In genomic region chr12:71321130-71321529, GRCh38 we compare ENCODE assay signal across 27 cellular contexts.
"Had no signal": no experiment of that assay in that cellular context is flagged by ENCODE, and none has a peak within 500 bp of the region (broad histone marks: within the 10 kb centered on the region; RNA-seq: fewer than 3 reads in every experiment).

No MANE protein-coding gene starts in this region.

- H3K4me1 ChIP-seq: colonic mucosa, esophagus muscularis mucosa, foreskin keratinocyte, gastrocnemius medialis, gastroesophageal sphincter, heart left ventricle, heart right ventricle had no signal

- H3K9me3 ChIP-seq: colonic mucosa had no signal

- ATAC-seq: effector memory CD8-positive, alpha-beta T cell; esophagus mucosa; foreskin keratinocyte; gastrocnemius medialis; gastroesophageal sphincter; heart left ventricle; heart right ventricle had no signal

- H2AFZ ChIP-seq: hepatocyte had no signal

- DNase-seq: colonic mucosa; cortex of kidney; dermis blood vessel endothelial cell; dorsolateral prefrontal cortex; effector CD4-positive, alpha-beta T cell; effector CD8-positive, alpha-beta T cell; effector memory CD4-positive, alpha-beta T cell; effector memory CD8-positive, alpha-beta T cell; endodermal cell; esophagus squamous epithelium; foreskin fibroblast; foreskin keratinocyte; foreskin melanocyte; gastrocnemius medialis; glutamatergic neuron; head of caudate nucleus; heart left ventricle; heart right ventricle had no signal

- H3K79me2 ChIP-seq: hepatocyte had no signal

- H3K4me2 ChIP-seq: hepatocyte had no signal

- FAIRE-seq: endometrium, endothelial cell of umbilical vein, frontal cortex had no signal

- H3K27ac ChIP-seq: colonic mucosa, coronary artery, dorsolateral prefrontal cortex, epithelial cell of prostate, esophagus muscularis mucosa, esophagus squamous epithelium, foreskin keratinocyte, gastrocnemius medialis, gastroesophageal sphincter, heart left ventricle, heart right ventricle, hepatocyte had no signal

- H3K4me3 ChIP-seq: colonic mucosa, coronary artery, dorsolateral prefrontal cortex, esophagus muscularis mucosa, esophagus squamous epithelium, gastrocnemius medialis, gastroesophageal sphincter, heart left ventricle, heart right ventricle, hepatocyte had no signal

- H3K36me3 ChIP-seq: colonic mucosa, esophagus muscularis mucosa, esophagus squamous epithelium, gastrocnemius medialis, gastroesophageal sphincter, heart left ventricle, heart right ventricle had no signal

- H3K27me3 ChIP-seq: colonic mucosa, dorsolateral prefrontal cortex, esophagus muscularis mucosa, esophagus squamous epithelium, foreskin keratinocyte, gastrocnemius medialis, gastroesophageal sphincter, heart left ventricle, heart right ventricle, hepatocyte had no signal
